ENCODE assay signal across 11 cellular contexts in the genomic region with DNA sequence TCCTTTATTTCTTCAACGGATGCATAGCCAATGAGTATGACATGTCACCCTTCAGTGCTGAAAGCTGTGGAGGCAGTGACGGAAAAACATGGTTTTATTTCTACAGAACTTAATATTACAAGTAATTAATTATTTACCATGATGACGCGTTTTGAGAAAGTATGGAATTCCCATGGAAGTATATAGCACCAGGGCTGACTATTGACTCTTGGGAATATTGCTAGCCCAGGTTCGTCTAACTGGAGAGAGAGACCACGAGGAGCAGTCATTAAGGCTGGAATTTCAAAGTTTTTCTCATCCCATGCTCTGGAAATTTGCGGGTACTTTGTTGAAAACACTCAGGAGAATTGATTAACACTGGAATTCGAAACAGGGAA.
A peak's percentile ranks its signal among the peaks of the same experiment; 100 is the strongest.
DNase-seq lines count a peak whose midpoint lies in the region; ATAC-seq, FAIRE-seq and TF ChIP-seq lines count a peak whose summit lies in the region.
"Had no signal": no experiment of that assay in that cellular context is flagged by ENCODE, and none has a peak within 500 bp of the region (broad histone marks: within the 10 kb centered on the region; RNA-seq: fewer than 3 reads in every experiment).

No MANE protein-coding gene starts in this region.

- H3K27ac Mint-ChIP-seq in naive thymus-derived CD4-positive, alpha-beta T cell = no peak overlapping the region

- CTCF ChIA-PET in K562 (lab: Yijun Ruan, JAX; ENCODE audit: low intra/inter-chr PET ratio) = no interaction called here
- CTCF ChIA-PET in naive thymus-derived CD4-positive, alpha-beta T cell (lab: Charles Lee) = no interaction called here

- H3K27me3 Mint-ChIP-seq in naive thymus-derived CD4-positive, alpha-beta T cell = peaks cover 72 to 90% (median 84%) of the 10 kb centered on the region in 5 donors

- intact Hi-C loops in K562 (cut with micrococcal nuclease) = no loop called here
- intact Hi-C loops in naive thymus-derived CD4-positive, alpha-beta T cell (cut with micrococcal nuclease) = no loop called here
- intact Hi-C loops in aorta (cut with DNase I) = no loop called here

- H4K20me1 ChIP-seq in DND-41 (ENCODE audit: insufficient read depth, low read length) (no peaks in the 10 kb centered on the region), K562 (replicated peaks; ENCODE audit: control insufficient read depth, insufficient read depth, low read length) (no peaks in the 10 kb centered on the region)

- BruUV-seq in K562 (replicated peaks; lab: Mats Ljungman, UMichigan) = no TSS peak

- DNase-seq in DND-41 (no peak), K562 (ENCODE audit: extremely low read depth in 1 of 4, low spot score in 3 of 4) (no peak), aorta (no peak), midbrain (lab: John Stamatoyannopoulos, UW) (no peak), COR-L47 (lab: John Stamatoyannopoulos, UW) (no peak)
- DNase-seq in Jurkat, Clone E6-1 (ENCODE audit: low read depth, low spot score) = no peak
- DNase-seq in naive thymus-derived CD4-positive, alpha-beta T cell = no peak
- no peak for DNase-seq in activated CD4-positive, CD25-positive, alpha-beta regulatory T cell (lab: John Stamatoyannopoulos, UW)
- DNase-seq: central memory CD4-positive, alpha-beta T cell; NCI-H1417 treated with DMSO at 0.1 percent for 48 hours had no signal

- WGBS in K562 (ENCODE audit: insufficient coverage, low coverage, missing lambda C conversion rate) = 5% methylated on average over 8 of the region's 8 CpGs
- WGBS in aorta, 2 donors = 28 to 29% methylated on average over 8 of the region's 8 CpGs

- H3K4me2 ChIP-seq in DND-41 (ENCODE audit: insufficient read depth, low read length) (peak overlapping the region; percentile 75), K562 (ENCODE audit: insufficient read depth, low read length) (peak overlapping the region; percentile 94)

- H3K4me3 Mint-ChIP-seq in naive thymus-derived CD4-positive, alpha-beta T cell = peak overlapping the region; percentile 29 to 80 (median 55)

- H3K79me2 ChIP-seq in DND-41 (ENCODE audit: insufficient read depth, low read length) = no peaks in the 10 kb centered on the region
- no peaks in the 10 kb centered on the region for H3K79me2 ChIP-seq in K562 (ENCODE audit: control insufficient read depth, insufficient read depth, low read length)

- H3K4me1 ChIP-seq in DND-41 (ENCODE audit: insufficient read depth, low read length) (peaks cover 11% of the 10 kb centered on the region; the same call in 1 of the 2 replicates), K562 (replicated peaks in 1 of 2; ENCODE audit: control insufficient read depth in 2 of 2, insufficient read depth in 2 of 2, low read length in 2 of 2) (peaks cover 4 to 5% of the 10 kb centered on the region in 2 experiments; a peak in 3 of 5 replicates), aorta (ENCODE audit: control insufficient read depth in 1 of 2, insufficient read depth in 2 of 2, low read length in 2 of 2) (no peaks in the 10 kb centered on the region)
- peaks cover 4 to 15% of the 10 kb centered on the region in 2 donors for H3K4me1 ChIP-seq in naive thymus-derived CD4-positive, alpha-beta T cell (ENCODE audit: control insufficient read depth in 2 of 2, insufficient read depth in 2 of 2, low read length in 2 of 2)

- peak overlapping the region; percentile 51 for H3K9ac ChIP-seq in DND-41 (ENCODE audit: low read depth, low read length)
- H3K9ac ChIP-seq in K562 (ENCODE audit: insufficient read depth in 1 of 2, low read depth in 2 of 2, low read length in 2 of 2) = peak overlapping the region; percentile 82 to 89

- H3K4me1 Mint-ChIP-seq in naive thymus-derived CD4-positive, alpha-beta T cell = peaks cover 12 to 20% (median 18%) of the 10 kb centered on the region in 7 donors

- H3K9me3 ChIP-seq in DND-41 (ENCODE audit: insufficient read depth, low read length, severe bottlenecking) (no peaks in the 10 kb centered on the region), K562 (replicated peaks; ENCODE audit: control insufficient read depth, insufficient read depth, low read depth, low read length) (no peaks in the 10 kb centered on the region), aorta (ENCODE audit: control insufficient read depth, low read length) (no peaks in the 10 kb centered on the region)
- no peaks in the 10 kb centered on the region for H3K9me3 ChIP-seq in naive thymus-derived CD4-positive, alpha-beta T cell (ENCODE audit: control insufficient read depth in 2 of 3, low read length in 3 of 3)
- H3K9me3 ChIP-seq: left lung had no signal

- peaks cover 0 to 5% (median 2%) of the 10 kb centered on the region in 5 donors for H3K36me3 Mint-ChIP-seq in naive thymus-derived CD4-positive, alpha-beta T cell

- POLR2A ChIA-PET in K562 (lab: Yijun Ruan, JAX) = interaction anchor here (0.7 to 2.0 kb wide), 7 partner anchors 9 to 1062 kb away, joined by 3 to 9 read pairs (median 4); a partner anchor contains a TSS
- POLR2A ChIA-PET in naive thymus-derived CD4-positive, alpha-beta T cell (lab: Charles Lee) = no interaction called here

- FAIRE-seq in K562 (lab: Jason Lieb, UNC) = no peak

- no peak for TF ChIP-seq RAD21 in K562 (CRISPR knock-in tag; conservative IDR thresholded peaks at IDR 0.05 in 1 of 2, IDR thresholded peaks at IDR 0.05 in 1 of 2)

- ATAC-seq in DND-41 (ENCODE audit: insufficient read depth, low read depth) (no peak), K562 (no peak), aorta (ENCODE audit: low FRiP score) (no peak)
- no peak for ATAC-seq in naive thymus-derived CD4-positive, alpha-beta T cell

- H3K9me1 ChIP-seq in K562 (ENCODE audit: control insufficient read depth, insufficient read depth, low read length) = no peaks in the 10 kb centered on the region

- H3K4me3 ChIP-seq in DND-41 (ENCODE audit: low read depth in 1 of 2, low read length in 2 of 2) (peak overlapping the region; percentile 25 to 59; a peak in 3 of 4 replicates), K562 (peak overlapping the region; percentile 48), aorta (ENCODE audit: low read length in 2 of 2) (no peak overlapping the region)
- peak overlapping the region; percentile 55 for H3K4me3 ChIP-seq in Jurkat, Clone E6-1 (ENCODE audit: low read length)
- H3K4me3 ChIP-seq in naive thymus-derived CD4-positive, alpha-beta T cell (ENCODE audit: low read length) = peak overlapping the region; percentile 19
- H3K4me3 ChIP-seq: left lung had no signal

- TF ChIP-seq POLR2A in K562 (conservative IDR thresholded peaks at IDR 0.05) = no peak

- H3K27ac ChIP-seq in DND-41 (ENCODE audit: low read length) (no peak overlapping the region), K562 (ENCODE audit: extremely low read depth, low read depth, low read length) (peak overlapping the region; percentile 80), aorta (ENCODE audit: low read depth in 1 of 2, low read length in 2 of 2) (no peak overlapping the region)
- H3K27ac ChIP-seq in naive thymus-derived CD4-positive, alpha-beta T cell (ENCODE audit: low read depth, low read length) = no peak overlapping the region
- H3K27ac ChIP-seq: left lung had no signal

- peaks cover 22% of the 10 kb centered on the region for H3K27me3 ChIP-seq in DND-41 (ENCODE audit: insufficient read depth, low read length, poor library complexity)
- no peaks in the 10 kb centered on the region for H3K27me3 ChIP-seq in K562 (ENCODE audit: control insufficient read depth in 2 of 2, insufficient read depth in 2 of 2, low read length in 2 of 2)
- H3K27me3 ChIP-seq in naive thymus-derived CD4-positive, alpha-beta T cell (ENCODE audit: control insufficient read depth in 2 of 2, insufficient read depth in 2 of 2, low read length in 2 of 2) = peaks cover 17 to 20% of the 10 kb centered on the region in 2 donors
- H3K27me3 ChIP-seq in aorta (ENCODE audit: control insufficient read depth in 1 of 2, insufficient read depth in 2 of 2, low read length in 1 of 2) = peaks cover 0 to 2% of the 10 kb centered on the region in 2 donors

- in situ Hi-C loops in K562 (cut with MboI) = no loop called here

- no peak for TF ChIP-seq EP300 in K562 (IDR thresholded peaks at IDR 0.05; ENCODE audit: low read length)

- H2AFZ ChIP-seq in DND-41 (ENCODE audit: low read depth, low read length) (peak overlapping the region; percentile 71), K562 (ENCODE audit: low read depth, low read length) (peak overlapping the region; percentile 92)

- no peak for TF ChIP-seq CTCF in DND-41 (IDR thresholded peaks at IDR 0.05; ENCODE audit: borderline replicate concordance, extremely low read depth, low read length, poor library complexity, severe bottlenecking)
- TF ChIP-seq CTCF in K562 (IDR thresholded peaks at IDR 0.05 in 2 of 3, conservative IDR thresholded peaks at IDR 0.05 in 1 of 3; ENCODE audit: insufficient read depth in 2 of 3, low read depth in 1 of 3, low read length in 3 of 3) = no peak

- peaks cover 0 to 19% (median 7%) of the 10 kb centered on the region in 11 donors for H3K9me3 Mint-ChIP-seq in naive thymus-derived CD4-positive, alpha-beta T cell

- H3K36me3 ChIP-seq in DND-41 (ENCODE audit: insufficient read depth, low read length) (no peaks in the 10 kb centered on the region), K562 (ENCODE audit: control insufficient read depth, insufficient read depth, low read length) (no peaks in the 10 kb centered on the region), aorta (ENCODE audit: control insufficient read depth in 1 of 2, insufficient read depth in 2 of 2, low read length in 1 of 2) (no peaks in the 10 kb centered on the region)
- no peaks in the 10 kb centered on the region for H3K36me3 ChIP-seq in naive thymus-derived CD4-positive, alpha-beta T cell (ENCODE audit: control insufficient read depth in 2 of 3, insufficient read depth in 3 of 3, low read length in 3 of 3)
- H3K36me3 ChIP-seq: left lung had no signal

TF ChIP-seq in K562, 482 proteins besides CTCF, POLR2A, EP300 and RAD21 (continues in another document):
- 0 out of 2 replicates have a peak, but pooled peaks have one; percentile 47 for TF ChIP-seq SMARCA4 (IDR thresholded peaks at IDR 0.05)
- TF ChIP-seq, protein P1, sequence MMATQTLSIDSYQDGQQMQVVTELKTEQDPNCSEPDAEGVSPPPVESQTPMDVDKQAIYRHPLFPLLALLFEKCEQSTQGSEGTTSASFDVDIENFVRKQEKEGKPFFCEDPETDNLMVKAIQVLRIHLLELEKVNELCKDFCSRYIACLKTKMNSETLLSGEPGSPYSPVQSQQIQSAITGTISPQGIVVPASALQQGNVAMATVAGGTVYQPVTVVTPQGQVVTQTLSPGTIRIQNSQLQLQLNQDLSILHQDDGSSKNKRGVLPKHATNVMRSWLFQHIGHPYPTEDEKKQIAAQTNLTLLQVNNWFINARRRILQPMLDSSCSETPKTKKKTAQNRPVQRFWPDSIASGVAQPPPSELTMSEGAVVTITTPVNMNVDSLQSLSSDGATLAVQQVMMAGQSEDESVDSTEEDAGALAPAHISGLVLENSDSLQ (IDR thresholded peaks at IDR 0.05) = 0 out of 2 replicates have a peak, but pooled peaks have one; percentile 12
- TF ChIP-seq MTA3 (IDR thresholded peaks at IDR 0.05; ENCODE audit: borderline replicate concordance) = no peak

Comparison
In these comparisons a context has a peak if more than half of its experiments do, and no peak if none do; other contexts are left out.
1. H3K4me3 ChIP-seq: peak in DND-41 (2 of 2), Jurkat, Clone E6-1 (single experiment), K562 (single experiment) and naive thymus-derived CD4-positive, alpha-beta T cell (single experiment); none in aorta (0 of 2).